ENCODE assay signal across 1 cellular context in the genomic region with DNA sequence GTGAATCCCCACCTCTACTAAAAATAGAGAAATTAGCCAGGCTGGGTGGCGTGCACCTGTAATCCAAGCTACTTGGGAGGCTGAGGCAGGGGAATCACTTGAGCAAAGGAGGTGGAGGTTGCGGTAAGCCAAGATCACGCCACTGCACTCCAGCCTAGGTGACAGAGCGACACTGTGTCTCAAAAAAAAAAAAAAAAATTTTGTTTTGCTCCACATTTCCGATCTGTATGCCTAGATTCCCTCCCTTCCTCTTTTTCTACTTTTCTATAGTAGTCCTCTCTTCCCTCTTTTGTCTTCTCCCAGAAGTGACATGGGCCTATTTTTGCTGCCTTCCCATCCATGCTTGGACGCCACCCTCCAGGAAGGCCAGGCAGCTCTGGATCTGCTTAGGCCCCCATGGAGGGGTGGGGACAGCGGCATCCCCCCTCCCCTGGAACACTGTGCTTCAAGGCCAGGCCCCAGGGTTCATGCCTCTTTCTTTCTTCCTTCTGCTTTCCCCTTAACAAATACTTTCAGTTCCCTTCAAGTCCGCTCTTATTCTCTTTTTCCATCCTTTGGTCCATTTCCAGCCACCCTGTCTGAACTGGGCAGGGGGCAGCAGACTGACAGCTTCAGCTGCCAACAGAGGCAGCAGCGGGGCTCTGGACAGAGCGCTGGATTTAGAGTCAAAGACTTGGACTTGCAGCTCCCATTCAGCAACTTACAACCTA.
TF ChIP-seq lines count a peak whose summit lies in the region.

No MANE protein-coding gene starts in this region.

TF ChIP-seq in HepG2, 621 proteins besides CTCF, POLR2A, EP300 and RAD21:
- TF ChIP-seq ZKSCAN5 (CRISPR knock-in tag; IDR thresholded peaks at IDR 0.05) (no peak), SALL2 (CRISPR knock-in tag; IDR thresholded peaks at IDR 0.05) (no peak), ZNF747 (CRISPR knock-in tag; IDR thresholded peaks at IDR 0.05; ENCODE audit: borderline replicate concordance) (no peak), ZNF510 (CRISPR knock-in tag; IDR thresholded peaks at IDR 0.05; ENCODE audit: low read depth) (no peak), ZNF44 (CRISPR knock-in tag; IDR thresholded peaks at IDR 0.05) (no peak), BHLHE40 (IDR thresholded peaks at IDR 0.05; ENCODE audit: low read length) (no peak), ZNF563 (CRISPR knock-in tag; IDR thresholded peaks at IDR 0.05) (no peak), SETDB1 (CRISPR knock-in tag; IDR thresholded peaks at IDR 0.05; ENCODE audit: borderline replicate concordance) (no peak), NFYC (CRISPR knock-in tag; IDR thresholded peaks at IDR 0.05) (no peak), MTF2 (CRISPR knock-in tag; IDR thresholded peaks at IDR 0.05; ENCODE audit: borderline replicate concordance) (no peak), CENPX (CRISPR knock-in tag; IDR thresholded peaks at IDR 0.05) (no peak), ISL2 (CRISPR knock-in tag; IDR thresholded peaks at IDR 0.05) (no peak), MIXL1 (CRISPR knock-in tag; IDR thresholded peaks at IDR 0.05) (no peak)
- TF ChIP-seq, protein P1, sequence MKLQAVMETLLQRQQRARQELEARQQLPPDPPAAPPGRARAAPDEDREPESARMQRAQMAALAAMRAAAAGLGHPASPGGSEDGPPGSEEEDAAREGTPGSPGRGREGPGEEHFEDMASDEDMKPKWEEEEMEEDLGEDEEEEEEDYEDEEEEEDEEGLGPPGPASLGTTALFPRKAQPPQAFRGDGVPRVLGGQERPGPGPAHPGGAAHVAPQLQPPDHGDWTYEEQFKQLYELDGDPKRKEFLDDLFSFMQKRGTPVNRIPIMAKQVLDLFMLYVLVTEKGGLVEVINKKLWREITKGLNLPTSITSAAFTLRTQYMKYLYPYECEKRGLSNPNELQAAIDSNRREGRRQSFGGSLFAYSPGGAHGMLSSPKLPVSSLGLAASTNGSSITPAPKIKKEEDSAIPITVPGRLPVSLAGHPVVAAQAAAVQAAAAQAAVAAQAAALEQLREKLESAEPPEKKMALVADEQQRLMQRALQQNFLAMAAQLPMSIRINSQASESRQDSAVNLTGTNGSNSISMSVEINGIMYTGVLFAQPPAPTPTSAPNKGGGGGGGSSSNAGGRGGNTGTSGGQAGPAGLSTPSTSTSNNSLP (IDR thresholded peaks at IDR 0.05; ENCODE audit: low read depth, low read length): no peak
- TF ChIP-seq, protein P2, sequence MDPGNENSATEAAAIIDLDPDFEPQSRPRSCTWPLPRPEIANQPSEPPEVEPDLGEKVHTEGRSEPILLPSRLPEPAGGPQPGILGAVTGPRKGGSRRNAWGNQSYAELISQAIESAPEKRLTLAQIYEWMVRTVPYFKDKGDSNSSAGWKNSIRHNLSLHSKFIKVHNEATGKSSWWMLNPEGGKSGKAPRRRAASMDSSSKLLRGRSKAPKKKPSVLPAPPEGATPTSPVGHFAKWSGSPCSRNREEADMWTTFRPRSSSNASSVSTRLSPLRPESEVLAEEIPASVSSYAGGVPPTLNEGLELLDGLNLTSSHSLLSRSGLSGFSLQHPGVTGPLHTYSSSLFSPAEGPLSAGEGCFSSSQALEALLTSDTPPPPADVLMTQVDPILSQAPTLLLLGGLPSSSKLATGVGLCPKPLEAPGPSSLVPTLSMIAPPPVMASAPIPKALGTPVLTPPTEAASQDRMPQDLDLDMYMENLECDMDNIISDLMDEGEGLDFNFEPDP (CRISPR knock-in tag; conservative IDR thresholded peaks at IDR 0.05): no peak
- TF ChIP-seq, protein P3, sequence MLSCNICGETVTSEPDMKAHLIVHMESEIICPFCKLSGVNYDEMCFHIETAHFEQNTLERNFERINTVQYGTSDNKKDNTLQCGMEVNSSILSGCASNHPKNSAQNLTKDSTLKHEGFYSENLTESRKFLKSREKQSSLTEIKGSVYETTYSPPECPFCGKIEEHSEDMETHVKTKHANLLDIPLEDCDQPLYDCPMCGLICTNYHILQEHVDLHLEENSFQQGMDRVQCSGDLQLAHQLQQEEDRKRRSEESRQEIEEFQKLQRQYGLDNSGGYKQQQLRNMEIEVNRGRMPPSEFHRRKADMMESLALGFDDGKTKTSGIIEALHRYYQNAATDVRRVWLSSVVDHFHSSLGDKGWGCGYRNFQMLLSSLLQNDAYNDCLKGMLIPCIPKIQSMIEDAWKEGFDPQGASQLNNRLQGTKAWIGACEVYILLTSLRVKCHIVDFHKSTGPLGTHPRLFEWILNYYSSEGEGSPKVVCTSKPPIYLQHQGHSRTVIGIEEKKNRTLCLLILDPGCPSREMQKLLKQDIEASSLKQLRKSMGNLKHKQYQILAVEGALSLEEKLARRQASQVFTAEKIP (CRISPR knock-in tag; IDR thresholded peaks at IDR 0.05; ENCODE audit: borderline replicate concordance): no peak
- TF ChIP-seq, protein P4, sequence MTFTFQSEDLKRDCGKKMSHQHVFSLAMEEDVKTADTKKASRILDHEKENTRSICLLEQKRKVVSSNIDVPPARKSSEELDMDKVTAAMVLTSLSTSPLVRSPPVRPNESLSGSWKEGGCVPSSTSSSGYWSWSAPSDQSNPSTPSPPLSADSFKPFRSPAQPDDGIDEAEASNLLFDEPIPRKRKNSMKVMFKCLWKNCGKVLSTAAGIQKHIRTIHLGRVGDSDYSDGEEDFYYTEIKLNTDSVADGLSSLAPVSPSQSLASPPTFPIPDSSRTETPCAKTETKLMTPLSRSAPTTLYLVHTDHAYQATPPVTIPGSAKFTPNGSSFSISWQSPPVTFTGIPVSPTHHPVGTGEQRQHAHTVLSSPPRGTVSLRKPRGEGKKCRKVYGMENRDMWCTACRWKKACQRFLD (CRISPR knock-in tag; IDR thresholded peaks at IDR 0.05; ENCODE audit: borderline replicate concordance): no peak
- TF ChIP-seq, protein P5, sequence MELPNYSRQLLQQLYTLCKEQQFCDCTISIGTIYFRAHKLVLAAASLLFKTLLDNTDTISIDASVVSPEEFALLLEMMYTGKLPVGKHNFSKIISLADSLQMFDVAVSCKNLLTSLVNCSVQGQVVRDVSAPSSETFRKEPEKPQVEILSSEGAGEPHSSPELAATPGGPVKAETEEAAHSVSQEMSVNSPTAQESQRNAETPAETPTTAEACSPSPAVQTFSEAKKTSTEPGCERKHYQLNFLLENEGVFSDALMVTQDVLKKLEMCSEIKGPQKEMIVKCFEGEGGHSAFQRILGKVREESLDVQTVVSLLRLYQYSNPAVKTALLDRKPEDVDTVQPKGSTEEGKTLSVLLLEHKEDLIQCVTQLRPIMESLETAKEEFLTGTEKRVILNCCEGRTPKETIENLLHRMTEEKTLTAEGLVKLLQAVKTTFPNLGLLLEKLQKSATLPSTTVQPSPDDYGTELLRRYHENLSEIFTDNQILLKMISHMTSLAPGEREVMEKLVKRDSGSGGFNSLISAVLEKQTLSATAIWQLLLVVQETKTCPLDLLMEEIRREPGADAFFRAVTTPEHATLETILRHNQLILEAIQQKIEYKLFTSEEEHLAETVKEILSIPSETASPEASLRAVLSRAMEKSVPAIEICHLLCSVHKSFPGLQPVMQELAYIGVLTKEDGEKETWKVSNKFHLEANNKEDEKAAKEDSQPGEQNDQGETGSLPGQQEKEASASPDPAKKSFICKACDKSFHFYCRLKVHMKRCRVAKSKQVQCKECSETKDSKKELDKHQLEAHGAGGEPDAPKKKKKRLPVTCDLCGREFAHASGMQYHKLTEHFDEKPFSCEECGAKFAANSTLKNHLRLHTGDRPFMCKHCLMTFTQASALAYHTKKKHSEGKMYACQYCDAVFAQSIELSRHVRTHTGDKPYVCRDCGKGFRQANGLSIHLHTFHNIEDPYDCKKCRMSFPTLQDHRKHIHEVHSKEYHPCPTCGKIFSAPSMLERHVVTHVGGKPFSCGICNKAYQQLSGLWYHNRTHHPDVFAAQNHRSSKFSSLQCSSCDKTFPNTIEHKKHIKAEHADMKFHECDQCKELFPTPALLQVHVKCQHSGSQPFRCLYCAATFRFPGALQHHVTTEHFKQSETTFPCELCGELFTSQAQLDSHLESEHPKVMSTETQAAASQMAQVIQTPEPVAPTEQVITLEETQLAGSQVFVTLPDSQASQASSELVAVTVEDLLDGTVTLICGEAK (IDR thresholded peaks at IDR 0.05): no peak
- TF ChIP-seq, protein P5 (CRISPR knock-in tag; IDR thresholded peaks at IDR 0.05): no peak
- TF ChIP-seq, protein P6, sequence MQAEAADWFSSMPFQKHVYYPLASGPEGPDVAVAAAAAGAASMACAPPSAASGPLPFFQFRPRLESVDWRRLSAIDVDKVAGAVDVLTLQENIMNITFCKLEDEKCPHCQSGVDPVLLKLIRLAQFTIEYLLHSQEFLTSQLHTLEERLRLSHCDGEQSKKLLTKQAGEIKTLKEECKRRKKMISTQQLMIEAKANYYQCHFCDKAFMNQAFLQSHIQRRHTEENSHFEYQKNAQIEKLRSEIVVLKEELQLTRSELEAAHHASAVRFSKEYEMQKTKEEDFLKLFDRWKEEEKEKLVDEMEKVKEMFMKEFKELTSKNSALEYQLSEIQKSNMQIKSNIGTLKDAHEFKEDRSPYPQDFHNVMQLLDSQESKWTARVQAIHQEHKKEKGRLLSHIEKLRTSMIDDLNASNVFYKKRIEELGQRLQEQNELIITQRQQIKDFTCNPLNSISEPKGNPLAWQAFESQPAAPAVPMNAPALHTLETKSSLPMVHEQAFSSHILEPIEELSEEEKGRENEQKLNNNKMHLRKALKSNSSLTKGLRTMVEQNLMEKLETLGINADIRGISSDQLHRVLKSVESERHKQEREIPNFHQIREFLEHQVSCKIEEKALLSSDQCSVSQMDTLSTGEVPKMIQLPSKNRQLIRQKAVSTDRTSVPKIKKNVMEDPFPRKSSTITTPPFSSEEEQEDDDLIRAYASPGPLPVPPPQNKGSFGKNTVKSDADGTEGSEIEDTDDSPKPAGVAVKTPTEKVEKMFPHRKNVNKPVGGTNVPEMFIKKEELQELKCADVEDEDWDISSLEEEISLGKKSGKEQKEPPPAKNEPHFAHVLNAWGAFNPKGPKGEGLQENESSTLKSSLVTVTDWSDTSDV (CRISPR knock-in tag; IDR thresholded peaks at IDR 0.05): no peak
- TF ChIP-seq, protein P7, sequence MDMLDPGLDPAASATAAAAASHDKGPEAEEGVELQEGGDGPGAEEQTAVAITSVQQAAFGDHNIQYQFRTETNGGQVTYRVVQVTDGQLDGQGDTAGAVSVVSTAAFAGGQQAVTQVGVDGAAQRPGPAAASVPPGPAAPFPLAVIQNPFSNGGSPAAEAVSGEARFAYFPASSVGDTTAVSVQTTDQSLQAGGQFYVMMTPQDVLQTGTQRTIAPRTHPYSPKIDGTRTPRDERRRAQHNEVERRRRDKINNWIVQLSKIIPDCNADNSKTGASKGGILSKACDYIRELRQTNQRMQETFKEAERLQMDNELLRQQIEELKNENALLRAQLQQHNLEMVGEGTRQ (IDR thresholded peaks at IDR 0.05; ENCODE audit: low read depth, low read length): no peak
- TF ChIP-seq, protein P7 (CRISPR knock-in tag; IDR thresholded peaks at IDR 0.05; ENCODE audit: borderline replicate concordance): no peak
